In the genomic region with DNA sequence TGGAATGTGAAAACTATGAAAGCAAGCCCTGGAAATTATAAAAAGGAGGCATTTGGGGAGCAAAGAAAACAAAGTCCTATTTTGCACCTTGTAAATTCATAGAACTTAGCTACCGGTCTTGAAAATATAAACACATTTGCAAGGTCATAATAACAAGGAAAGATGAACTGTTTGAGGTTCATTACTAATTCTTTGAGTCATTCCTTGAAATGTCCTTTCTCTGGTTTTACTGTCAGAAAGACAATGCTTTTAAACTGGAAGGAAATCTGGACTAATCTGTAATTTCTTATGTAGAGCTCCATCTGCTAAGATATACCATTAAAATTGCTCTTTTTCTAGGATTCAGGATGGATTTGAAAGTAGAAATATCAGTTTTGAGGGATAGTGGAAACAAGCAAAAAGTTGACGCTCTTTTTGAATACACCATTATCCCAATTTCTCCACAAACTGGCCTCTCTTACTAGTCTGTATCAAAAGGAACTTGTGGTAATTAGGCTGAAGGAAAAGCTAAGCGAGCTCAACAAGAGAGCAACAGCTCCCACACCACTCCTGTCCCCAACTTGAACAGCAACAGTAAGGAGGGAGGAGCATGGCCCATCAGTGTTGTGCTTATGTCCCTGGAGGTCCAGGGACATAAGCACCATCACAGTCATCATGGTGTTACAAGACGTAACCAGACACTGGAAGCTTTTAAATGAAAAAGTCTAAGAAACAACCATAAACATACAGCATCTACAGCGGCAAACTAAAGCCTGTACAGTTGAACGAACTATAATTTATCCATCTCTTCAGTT, we compare ENCODE assay signal across 8 cellular contexts. TPM values are rescaled to one million over a fixed set of nuclear protein-coding genes. Genes with fewer than 3 reads are reported as not detected.
DNase-seq lines count a peak whose midpoint lies in the region; ATAC-seq and TF ChIP-seq lines count a peak whose summit lies in the region.

No MANE protein-coding gene starts in this region.

- H3K27me3 ChIP-seq in gastroesophageal sphincter (no peaks in the 10 kb centered on the region), gastrocnemius medialis (no peaks in the 10 kb centered on the region)

- intact Hi-C loops in gastrocnemius medialis (cut with DNase I; ENCODE audit: low total_unique reads): loop anchor here (1.0 to 5.0 kb wide), 3 partner anchors 102 to 337 kb away; partner anchors contain the start of gene BLOC1S2

- 16 to 17% methylated on average over 5 to 6 of the region's 6 CpGs for WGBS in gastroesophageal sphincter (ENCODE audit: low coverage in 1 of 2), 2 donors

- H3K4me3 ChIP-seq in Jurkat, Clone E6-1 (ENCODE audit: low read length): peak overlapping the region; percentile 98
- H3K4me3 ChIP-seq in gastroesophageal sphincter (peak overlapping the region; percentile 79 to 83), gastrocnemius medialis (peak overlapping the region; percentile 78 to 94 (median 90))

- peaks cover 4 to 38% (median 9%) of the 10 kb centered on the region in 3 donors for H3K4me1 ChIP-seq in gastroesophageal sphincter
- H3K4me1 ChIP-seq in gastrocnemius medialis: peaks cover 15 to 35% of the 10 kb centered on the region in 2 donors

- TF ChIP-seq POLR2A in gastroesophageal sphincter (IDR thresholded peaks at IDR 0.05) (no peak), gastrocnemius medialis (IDR thresholded peaks at IDR 0.05) (no peak)

- H3K27ac ChIP-seq in VCaP: peak overlapping the region; percentile 88
- peak overlapping the region; percentile 63 to 91 (median 86) for H3K27ac ChIP-seq in gastroesophageal sphincter
- H3K27ac ChIP-seq in gastrocnemius medialis: peak overlapping the region; percentile 94 to 99 (median 95)

- H3K9me3 ChIP-seq in gastroesophageal sphincter (no peaks in the 10 kb centered on the region), gastrocnemius medialis (no peaks in the 10 kb centered on the region)

- DNase-seq in NCI-H2227 (lab: John Stamatoyannopoulos, UW; ENCODE audit: unreplicated experiment) (peak; percentile 8), NCI-H2227 treated with DMSO at 0.1 percent for 48 hours (lab: John Stamatoyannopoulos, UW) (no peak), gastrocnemius medialis (no peak)
- DNase-seq in Jurkat, Clone E6-1 (ENCODE audit: low read depth, low spot score): peak; percentile 29

- in situ Hi-C loops in gastrocnemius medialis (cut with MboI; ENCODE audit: low sequenced_read_pairs in 4 of 4): no loop called here

- ATAC-seq in gastroesophageal sphincter (no peak), gastrocnemius medialis (no peak), GM21619 (IDR thresholded peaks at IDR 0.05; ENCODE audit: unreplicated experiment) (no peak), GM19351 (IDR thresholded peaks at IDR 0.05; ENCODE audit: unreplicated experiment) (no peak)

- TF ChIP-seq EP300 in gastroesophageal sphincter (IDR thresholded peaks at IDR 0.05): no peak

- TF ChIP-seq CTCF in VCaP (conservative IDR thresholded peaks at IDR 0.05) (no peak), gastroesophageal sphincter (IDR thresholded peaks at IDR 0.05) (no peak), gastrocnemius medialis (IDR thresholded peaks at IDR 0.05 in 4 of 5, conservative IDR thresholded peaks at IDR 0.05 in 1 of 5) (no peak)

- H3K36me3 ChIP-seq in gastroesophageal sphincter (peaks cover 0 to 38% of the 10 kb centered on the region in 2 donors), gastrocnemius medialis (peaks cover 0 to 28% of the 10 kb centered on the region in 2 donors)

RNA-seq across cellular contexts. Expression of gene ERLIN1, which starts 1.2 kb away (rescaled TPM):
- polyA plus RNA-seq in Jurkat, Clone E6-1 (2012; ENCODE audit: insufficient read depth, insufficient read length): 51.1 TPM
- total RNA-seq in gastroesophageal sphincter: 10 to 100 TPM in 3 of 4 donors, 1 to 10 TPM in 1; 5.9 to 20.5 (median 12.4) TPM
- 1 to 10 TPM; 5.3 to 8.5 (median 7.3) TPM for total RNA-seq in gastrocnemius medialis

RNA-seq across cellular contexts. Expression of gene CHUK, which starts 44.8 kb away (rescaled TPM):
- polyA plus RNA-seq in Jurkat, Clone E6-1 (2012; ENCODE audit: insufficient read depth, insufficient read length): 25.5 TPM
- total RNA-seq in gastroesophageal sphincter: 10 to 100 TPM; 18.3 to 33.8 (median 25.4) TPM
- total RNA-seq in gastrocnemius medialis: 10 to 100 TPM; 19.4 to 31.4 (median 23.5) TPM

Comparison
In these comparisons a context has a peak if more than half of its experiments do, and no peak if none do; other contexts are left out.
1. DNase-seq: peak in NCI-H2227 (single experiment) and Jurkat, Clone E6-1 (single experiment); none in NCI-H2227 treated with DMSO at 0.1 percent for 48 hours (single experiment) and gastrocnemius medialis (0 of 2).
2. Peak in every context shown above with its lines, with median percentiles within 50 percentile points of each other: H3K4me3 ChIP-seq and H3K27ac ChIP-seq.